In genomic region chr12:7046383-7047143, GRCh38 we compare ENCODE assay signal across 1 cellular context.
TF ChIP-seq lines count a peak whose summit lies in the region.

No MANE protein-coding gene starts in this region.

TF ChIP-seq in K562, 482 proteins besides CTCF, POLR2A, EP300 and RAD21:
- TF ChIP-seq GABPA (tag; conservative IDR thresholded peaks at IDR 0.05; ENCODE audit: low read depth) = no peak
- peak; percentile 63; the same call in 1 of the 2 replicates for TF ChIP-seq ZKSCAN1 (IDR thresholded peaks at IDR 0.05; ENCODE audit: low read depth, low read length)
